ENCODE assay signal across 8 cellular contexts in the genomic region with DNA sequence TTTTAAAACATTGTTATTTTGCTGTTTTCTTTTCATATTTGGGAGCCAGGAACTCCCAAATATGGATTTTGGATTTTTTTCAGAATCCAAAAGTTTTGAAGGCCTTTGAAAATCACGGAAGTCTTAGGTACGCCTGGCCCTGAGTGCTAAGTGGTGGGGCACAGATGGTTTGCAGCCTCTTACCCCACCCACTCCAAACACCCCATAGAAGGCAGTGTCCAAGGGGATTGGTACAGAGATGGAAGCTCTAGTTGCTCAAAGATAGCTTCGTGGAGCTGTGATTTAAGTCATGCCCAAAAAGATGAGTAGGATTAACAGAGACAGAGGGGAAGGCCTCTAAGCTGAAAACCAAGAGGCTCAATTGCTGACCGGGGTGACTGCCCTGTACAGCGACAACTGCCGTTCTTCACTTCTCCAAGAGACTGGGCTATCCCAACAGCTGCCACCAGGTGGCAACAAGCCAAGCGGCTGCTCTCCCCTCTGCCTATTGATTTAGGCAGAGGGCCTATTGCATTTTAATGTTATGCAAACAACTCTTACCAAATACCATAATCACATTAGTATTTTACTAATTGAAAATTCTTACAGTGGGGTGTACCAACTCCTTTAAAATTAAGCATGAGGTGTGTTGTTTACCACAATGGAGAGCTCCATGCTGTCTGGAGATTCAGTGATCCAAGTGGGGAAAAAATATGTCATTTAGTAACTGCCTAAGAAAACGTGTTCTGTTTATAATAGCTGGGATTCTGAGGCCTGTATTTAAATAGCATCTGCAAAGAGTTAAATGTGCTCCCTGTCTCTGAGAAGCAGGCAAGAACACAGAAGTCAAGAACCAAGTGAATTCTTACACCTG.
DNase-seq lines count a peak whose midpoint lies in the region; ATAC-seq and TF ChIP-seq lines count a peak whose summit lies in the region.

No MANE protein-coding gene starts in this region.

- in situ Hi-C loops in HAP-1 (cut with MboI; ENCODE audit: low sequenced_read_pairs), result no loop called here

- ATAC-seq in central memory CD8-positive, alpha-beta T cell (replicated peaks; ENCODE audit: extremely low read depth, poor library complexity, severe bottlenecking), result peak; percentile 64
- no peak for ATAC-seq in HG03095 (IDR thresholded peaks at IDR 0.05; ENCODE audit: unreplicated experiment)

- H3K9me3 ChIP-seq in HAP-1, result no peaks in the 10 kb centered on the region; the same call in 1 of the 2 replicates

- peaks cover 2% of the 10 kb centered on the region; the same call in 1 of the 2 replicates for H3K4me1 ChIP-seq in HAP-1

- DNase-seq in CD14-positive monocyte (ENCODE audit: low spot score) (peak; percentile 74), HAP-1 (ENCODE audit: low spot score in 2 of 2) (peak; percentile 89 to 98), NCI-H345 (lab: John Stamatoyannopoulos, UW) (peak; percentile 67), kidney glomerular epithelial cell (lab: John Stamatoyannopoulos, UW) (peak; percentile 42)
- DNase-seq in activated CD4-positive, CD25-positive, alpha-beta regulatory T cell treated with anti-CD3 and anti-CD28 coated beads, Interleukin-2, amount 50 U/mL, for 72 hours, result peak; percentile 87
- peak; percentile 67 to 76 for DNase-seq in central memory CD8-positive, alpha-beta T cell (ENCODE audit: low spot score in 2 of 2)
- peak; percentile 86 to 87 for DNase-seq in stimulated activated CD4-positive, alpha-beta T cell treated with anti-CD3 and anti-CD28 coated beads, Interleukin-2, amount 100 ng/mL, for 48 hours

- H3K9me3 Mint-ChIP-seq in CD14-positive monocyte, result peaks cover 3 to 15% (median 12%) of the 10 kb centered on the region in 7 donors
- no peaks in the 10 kb centered on the region for H3K9me3 Mint-ChIP-seq in central memory CD8-positive, alpha-beta T cell

- intact Hi-C loops in CD14-positive monocyte (cut with micrococcal nuclease), result loop anchor here (2.0 to 5.0 kb wide), 2 partner anchors 375 to 378 kb away; no protein-coding TSS in a partner anchor

- no peak overlapping the region for H3K27ac Mint-ChIP-seq in CD14-positive monocyte
- no peak overlapping the region for H3K27ac Mint-ChIP-seq in central memory CD8-positive, alpha-beta T cell (ENCODE audit: low read depth)

- peak; percentile 93 for TF ChIP-seq CTCF in CD14-positive monocyte (IDR thresholded peaks at IDR 0.05)

- peak overlapping the region in 1 of 2 donors; percentile 51 for H3K4me3 Mint-ChIP-seq in CD14-positive monocyte
- no peak overlapping the region for H3K4me3 Mint-ChIP-seq in central memory CD8-positive, alpha-beta T cell

- peaks cover 3% of the 10 kb centered on the region for H3K4me1 Mint-ChIP-seq in CD14-positive monocyte
- no peaks in the 10 kb centered on the region for H3K4me1 Mint-ChIP-seq in central memory CD8-positive, alpha-beta T cell

- H3K27me3 ChIP-seq in HAP-1 (ENCODE audit: low read depth), result no peaks in the 10 kb centered on the region; the same call in 1 of the 2 replicates

- no peak overlapping the region for H3K4me3 ChIP-seq in HAP-1

- H3K36me3 Mint-ChIP-seq in CD14-positive monocyte, result peaks cover 0 to 2% of the 10 kb centered on the region in 2 donors
- no peaks in the 10 kb centered on the region for H3K36me3 Mint-ChIP-seq in central memory CD8-positive, alpha-beta T cell (ENCODE audit: insufficient read depth)

- H3K27me3 Mint-ChIP-seq in CD14-positive monocyte (ENCODE audit: low read depth in 3 of 3), result peaks cover 3 to 5% (median 4%) of the 10 kb centered on the region in 3 donors
- H3K27me3 Mint-ChIP-seq in central memory CD8-positive, alpha-beta T cell, result no peaks in the 10 kb centered on the region

- H3K36me3 ChIP-seq in HAP-1 (replicated peaks), result 0 out of 2 replicates have a peak, but pooled peaks cover 3% of the 10 kb centered on the region

Comparison
In these comparisons a context has a peak if more than half of its experiments do, and no peak if none do; other contexts are left out.
1. DNase-seq: peak in every context shown above with its lines; median percentile 94 in HAP-1; 87 in activated CD4-positive, CD25-positive, alpha-beta regulatory T cell treated with anti-CD3 and anti-CD28 coated beads, Interleukin-2, amount 50 U/mL, for 72 hours; 86 in stimulated activated CD4-positive, alpha-beta T cell treated with anti-CD3 and anti-CD28 coated beads, Interleukin-2, amount 100 ng/mL, for 48 hours; 74 in CD14-positive monocyte; 72 in central memory CD8-positive, alpha-beta T cell; 67 in NCI-H345; 42 in kidney glomerular epithelial cell.